In the genomic region with DNA sequence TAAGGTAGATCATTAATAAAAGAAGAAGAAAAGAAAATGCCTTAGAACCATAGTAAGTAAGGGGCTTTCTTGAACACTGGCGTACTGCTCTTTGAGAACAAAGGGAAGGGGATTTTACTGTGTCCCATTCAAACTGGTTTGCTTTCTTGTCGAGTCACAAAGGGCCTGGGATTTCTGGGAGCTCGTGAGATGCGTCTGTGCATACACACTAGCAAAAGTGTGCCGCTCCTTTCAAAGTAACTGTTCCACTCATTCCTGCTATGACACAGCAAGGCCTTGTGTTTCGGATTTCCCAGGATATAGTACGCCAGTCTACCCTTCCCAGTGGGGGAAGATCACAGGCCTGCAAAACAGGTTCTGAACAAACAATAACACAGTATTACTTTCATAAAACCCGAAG, we compare ENCODE assay signal across 34 cellular contexts.
DNase-seq lines count a peak whose midpoint lies in the region; ATAC-seq, FAIRE-seq and TF ChIP-seq lines count a peak whose summit lies in the region.
"Had no signal": no experiment of that assay in that cellular context is flagged by ENCODE, and none has a peak within 500 bp of the region (broad histone marks: within the 10 kb centered on the region; RNA-seq: fewer than 3 reads in every experiment).

No MANE protein-coding gene starts in this region.

- peak; percentile 29 for DNase-seq in GM23338 (ENCODE audit: low spot score)
- DNase-seq in astrocyte (ENCODE audit: low read depth): no peak
- DNase-seq in glutamatergic neuron: no peak
- peak; percentile 90 for DNase-seq in neural progenitor cell (ENCODE audit: low spot score)
- no peak for DNase-seq in sigmoid colon
- no peak for DNase-seq in NCI-H1048 (lab: John Stamatoyannopoulos, UW)
- DNase-seq: activated CD4-positive, alpha-beta T cell treated with anti-CD3 and anti-CD28 coated beads, Interleukin-2, amount 10 ng/mL, durations not matched to agents 24 days and 14 days; activated naive CD4-positive, alpha-beta T cell; activated T-cell treated with anti-CD3 and anti-CD28 coated beads, Interleukin-2, amount 50 U/mL, for 4 hours; AML-193; CD8-positive, alpha-beta T cell; DMS 273 treated with DMSO at 0.1 percent for 48 hours; GOT3; head of caudate nucleus; left colon; naive B cell; NCI-H1092 treated with DMSO at 0.1 percent for 48 hours; NCI-H2029; NCI-H446; NCI-H82; stimulated activated CD4-positive, alpha-beta T cell treated with anti-CD3 and anti-CD28 coated beads, Interleukin-15, amount 100 ng/mL, for 24 hours; stimulated activated naive CD8-positive, alpha-beta T cell treated with anti-CD3 and anti-CD28 coated beads, Interleukin-15, amount 100 ng/mL, for 72 hours; thyroid gland had no signal

- H4K20me1 ChIP-seq in GM23338 (replicated peaks; ENCODE audit: insufficient read depth): no peaks in the 10 kb centered on the region
- H4K20me1 ChIP-seq in astrocyte (ENCODE audit: insufficient read depth, low read length): no peaks in the 10 kb centered on the region
- no peaks in the 10 kb centered on the region for H4K20me1 ChIP-seq in neural progenitor cell (ENCODE audit: low read depth)

- no peak for TF ChIP-seq EP300 in sigmoid colon (IDR thresholded peaks at IDR 0.05)

- H3K27me3 Mint-ChIP-seq in GM23338 (ENCODE audit: insufficient read depth, low read depth, poor library complexity) (peaks cover 2% of the 10 kb centered on the region), astrocyte (ENCODE audit: low read depth, unreplicated experiment) (no peaks in the 10 kb centered on the region), glutamatergic neuron (ENCODE audit: unreplicated experiment) (peaks cover 2% of the 10 kb centered on the region), neural progenitor cell (ENCODE audit: insufficient read depth, low read depth) (no peaks in the 10 kb centered on the region)
- H3K27me3 Mint-ChIP-seq: activated CD4-positive, alpha-beta T cell treated with anti-CD3 and anti-CD28 coated beads, Interleukin-2, amount 10 ng/mL, durations not matched to agents 24 days and 14 days; naive B cell; stimulated activated naive CD8-positive, alpha-beta T cell treated with anti-CD3 and anti-CD28 coated beads, Interleukin-15, amount 100 ng/mL, for 72 hours had no signal

- 92 to 93% methylated on average over 8 of the region's 8 CpGs for WGBS in sigmoid colon, 2 donors

- no peak overlapping the region for H3K4me3 ChIP-seq in GM23338
- no peak overlapping the region for H3K4me3 ChIP-seq in astrocyte (ENCODE audit: insufficient read depth, low read depth, low read length)
- H3K4me3 ChIP-seq in neural progenitor cell: peak overlapping the region; percentile 27
- no peak overlapping the region for H3K4me3 ChIP-seq in sigmoid colon
- H3K4me3 ChIP-seq: coronary artery, thyroid gland had no signal

- no peaks in the 10 kb centered on the region for H3K79me2 ChIP-seq in GM23338 (replicated peaks; ENCODE audit: insufficient read depth)
- peaks cover under 1% of the 10 kb centered on the region for H3K79me2 ChIP-seq in astrocyte (ENCODE audit: insufficient read depth, low read length)
- no peaks in the 10 kb centered on the region for H3K79me2 ChIP-seq in neural progenitor cell (ENCODE audit: low read depth)
- H3K79me2 ChIP-seq: parathyroid adenoma had no signal

- H3K4me2 ChIP-seq in GM23338: no peak overlapping the region
- H3K4me2 ChIP-seq in astrocyte (ENCODE audit: low read length): no peak overlapping the region
- peak overlapping the region; percentile 63 for H3K4me2 ChIP-seq in neural progenitor cell

- H3K27ac ChIP-seq in GM23338 (ENCODE audit: low read depth): peak overlapping the region; percentile 65; the same call in 1 of the 2 replicates
- H3K27ac ChIP-seq in astrocyte (ENCODE audit: low read depth, low read length): no peak overlapping the region
- peak overlapping the region; percentile 97 for H3K27ac ChIP-seq in neural progenitor cell
- H3K27ac ChIP-seq in sigmoid colon: no peak overlapping the region
- H3K27ac ChIP-seq: coronary artery, parathyroid adenoma, thyroid gland, VCaP had no signal

- H3K27me3 ChIP-seq in GM23338 (ENCODE audit: insufficient read depth) (no peaks in the 10 kb centered on the region), astrocyte (ENCODE audit: insufficient read depth, low read length) (no peaks in the 10 kb centered on the region), neural progenitor cell (no peaks in the 10 kb centered on the region), sigmoid colon (no peaks in the 10 kb centered on the region)
- H3K27me3 ChIP-seq: thyroid gland had no signal

- no peak for FAIRE-seq in astrocyte (lab: Jason Lieb, UNC)
- FAIRE-seq: A204.1, endometrium, G401.6 had no signal

- intact Hi-C loops in sigmoid colon (cut with DNase I): no loop called here

- H2AFZ ChIP-seq in GM23338 (no peak overlapping the region), astrocyte (ENCODE audit: low read depth, low read length) (no peak overlapping the region), neural progenitor cell (replicated peaks) (peak overlapping the region; percentile 27)
- H2AFZ ChIP-seq: parathyroid adenoma had no signal

- no peak for TF ChIP-seq CTCF in GM23338 (conservative IDR thresholded peaks at IDR 0.05; ENCODE audit: low read depth in 2 of 2)
- TF ChIP-seq CTCF in astrocyte (IDR thresholded peaks at IDR 0.05; ENCODE audit: insufficient read depth, low read depth, low read length): no peak
- no peak for TF ChIP-seq CTCF in glutamatergic neuron (IDR thresholded peaks at IDR 0.05; ENCODE audit: partially characterized antibody, unreplicated experiment)
- TF ChIP-seq CTCF in neural progenitor cell (IDR thresholded peaks at IDR 0.05): no peak
- TF ChIP-seq CTCF in sigmoid colon (IDR thresholded peaks at IDR 0.05): no peak

- no peaks in the 10 kb centered on the region; the same call in 1 of the 2 replicates for H3F3A ChIP-seq in GM23338 (replicated peaks; ENCODE audit: low read depth)
- peaks cover 19% of the 10 kb centered on the region for H3F3A ChIP-seq in neural progenitor cell (ENCODE audit: low read depth)

- no peaks in the 10 kb centered on the region for H3K9me2 ChIP-seq in GM23338 (ENCODE audit: insufficient read depth)

- peak; percentile 75 for ATAC-seq in GM23338
- no peak for ATAC-seq in HG03196 (IDR thresholded peaks at IDR 0.05; ENCODE audit: unreplicated experiment)
- ATAC-seq in GM19023 (IDR thresholded peaks at IDR 0.05; ENCODE audit: unreplicated experiment): no peak
- ATAC-seq: activated T-cell treated with anti-CD3 and anti-CD28 coated beads, Interleukin-2, amount 50 U/mL, for 4 hours; CD8-positive, alpha-beta T cell; left colon; sciatic nerve; stimulated activated naive CD8-positive, alpha-beta T cell treated with anti-CD3 and anti-CD28 coated beads, Interleukin-15, amount 100 ng/mL, for 72 hours had no signal

- H3K9ac ChIP-seq in astrocyte (ENCODE audit: low read length) (no peak overlapping the region), neural progenitor cell (no peak overlapping the region)
- H3K9ac ChIP-seq: parathyroid adenoma had no signal

- H3K27ac Mint-ChIP-seq in GM23338: peak overlapping the region; percentile 96
- H3K27ac Mint-ChIP-seq in astrocyte (ENCODE audit: unreplicated experiment): peak overlapping the region; percentile 93
- peak overlapping the region; percentile 86 for H3K27ac Mint-ChIP-seq in glutamatergic neuron (ENCODE audit: unreplicated experiment)
- peak overlapping the region; percentile 99 for H3K27ac Mint-ChIP-seq in neural progenitor cell
- H3K27ac Mint-ChIP-seq: activated CD4-positive, alpha-beta T cell treated with anti-CD3 and anti-CD28 coated beads, Interleukin-2, amount 10 ng/mL, durations not matched to agents 24 days and 14 days; CD8-positive, alpha-beta T cell; memory B cell; naive B cell; stimulated activated naive CD8-positive, alpha-beta T cell treated with anti-CD3 and anti-CD28 coated beads, Interleukin-15, amount 100 ng/mL, for 72 hours; T-helper 2 cell treated with Interferon-gamma antibody and Interleukin-4, amounts not matched to agents 5 μg/mL and 100 μg/mL, for 36 hours had no signal

- H3K4me3 Mint-ChIP-seq in GM23338 (no peak overlapping the region), astrocyte (ENCODE audit: unreplicated experiment) (no peak overlapping the region), glutamatergic neuron (ENCODE audit: unreplicated experiment) (no peak overlapping the region), neural progenitor cell (no peak overlapping the region)
- H3K4me3 Mint-ChIP-seq: activated CD4-positive, alpha-beta T cell treated with anti-CD3 and anti-CD28 coated beads, Interleukin-2, amount 10 ng/mL, durations not matched to agents 24 days and 14 days; activated T-cell treated with anti-CD3 and anti-CD28 coated beads, Interleukin-2, amount 50 U/mL, for 4 hours; CD8-positive, alpha-beta T cell; memory B cell; naive B cell; stimulated activated naive CD8-positive, alpha-beta T cell treated with anti-CD3 and anti-CD28 coated beads, Interleukin-15, amount 100 ng/mL, for 72 hours; T-helper 2 cell treated with Interferon-gamma antibody and Interleukin-4, amounts not matched to agents 5 μg/mL and 100 μg/mL, for 36 hours had no signal

- peaks cover 71% of the 10 kb centered on the region for H3K36me3 Mint-ChIP-seq in GM23338 (ENCODE audit: low read depth)
- peaks cover 14% of the 10 kb centered on the region for H3K36me3 Mint-ChIP-seq in astrocyte (ENCODE audit: low read depth, unreplicated experiment)
- H3K36me3 Mint-ChIP-seq in glutamatergic neuron (ENCODE audit: unreplicated experiment): no peaks in the 10 kb centered on the region
- H3K36me3 Mint-ChIP-seq in neural progenitor cell: peaks cover 22% of the 10 kb centered on the region
- H3K36me3 Mint-ChIP-seq: memory B cell, naive B cell had no signal

- H3K9me3 Mint-ChIP-seq in GM23338 (no peaks in the 10 kb centered on the region), astrocyte (ENCODE audit: unreplicated experiment) (no peaks in the 10 kb centered on the region), glutamatergic neuron (ENCODE audit: unreplicated experiment) (no peaks in the 10 kb centered on the region), neural progenitor cell (no peaks in the 10 kb centered on the region)
- H3K9me3 Mint-ChIP-seq: activated CD4-positive, alpha-beta T cell treated with anti-CD3 and anti-CD28 coated beads, Interleukin-2, amount 10 ng/mL, durations not matched to agents 24 days and 14 days; activated T-cell treated with anti-CD3 and anti-CD28 coated beads, Interleukin-2, amount 50 U/mL, for 4 hours; CD8-positive, alpha-beta T cell; memory B cell; naive B cell; stimulated activated naive CD8-positive, alpha-beta T cell treated with anti-CD3 and anti-CD28 coated beads, Interleukin-15, amount 100 ng/mL, for 72 hours; T-helper 2 cell treated with Interferon-gamma antibody and Interleukin-4, amounts not matched to agents 5 μg/mL and 100 μg/mL, for 36 hours had no signal

- H3K36me3 ChIP-seq in GM23338 (ENCODE audit: insufficient read depth) (peaks cover 32% of the 10 kb centered on the region), astrocyte (ENCODE audit: insufficient read depth, low read length) (peaks cover 19% of the 10 kb centered on the region), neural progenitor cell (no peaks in the 10 kb centered on the region), sigmoid colon (peaks cover 0 to 53% (median 10%) of the 10 kb centered on the region in 4 donors)

- TF ChIP-seq POLR2A in sigmoid colon (IDR thresholded peaks at IDR 0.05): no peak

- H3K4me1 ChIP-seq in GM23338 (ENCODE audit: insufficient read depth) (peaks cover 15% of the 10 kb centered on the region), astrocyte (ENCODE audit: insufficient read depth, low read length) (no peaks in the 10 kb centered on the region), neural progenitor cell (peaks cover 47% of the 10 kb centered on the region), sigmoid colon (no peaks in the 10 kb centered on the region)
- H3K4me1 ChIP-seq: thyroid gland had no signal

- peaks cover 30% of the 10 kb centered on the region for H3K4me1 Mint-ChIP-seq in GM23338
- H3K4me1 Mint-ChIP-seq in astrocyte (ENCODE audit: low read depth, unreplicated experiment): peaks cover 27% of the 10 kb centered on the region
- peaks cover 5% of the 10 kb centered on the region for H3K4me1 Mint-ChIP-seq in glutamatergic neuron (ENCODE audit: low read depth, unreplicated experiment)
- H3K4me1 Mint-ChIP-seq in neural progenitor cell: peaks cover 41% of the 10 kb centered on the region
- H3K4me1 Mint-ChIP-seq: activated CD4-positive, alpha-beta T cell treated with anti-CD3 and anti-CD28 coated beads, Interleukin-2, amount 10 ng/mL, durations not matched to agents 24 days and 14 days; memory B cell; naive B cell; stimulated activated naive CD8-positive, alpha-beta T cell treated with anti-CD3 and anti-CD28 coated beads, Interleukin-15, amount 100 ng/mL, for 72 hours had no signal

- H3K9me3 ChIP-seq in astrocyte (ENCODE audit: insufficient read depth, low read depth, low read length) (no peaks in the 10 kb centered on the region), neural progenitor cell (ENCODE audit: low read depth) (no peaks in the 10 kb centered on the region), sigmoid colon (no peaks in the 10 kb centered on the region)
- H3K9me3 ChIP-seq: thyroid gland had no signal

Comparison
In these comparisons a context has a peak if more than half of its experiments do, and no peak if none do; other contexts are left out.
1. DNase-seq: peak in GM23338 (single experiment) and neural progenitor cell (single experiment); none in astrocyte (single experiment), glutamatergic neuron (single experiment), sigmoid colon (single experiment) and NCI-H1048 (single experiment).
2. H3K27ac ChIP-seq: peak in GM23338 (single experiment) and neural progenitor cell (single experiment); none in astrocyte (single experiment) and sigmoid colon (0 of 4).
3. Peak in every context shown above with its lines, with median percentiles within 50 percentile points of each other: H3K27ac Mint-ChIP-seq.